ENCODE assay signal across 28 cellular contexts in genomic region chr1:237713886-237714285, GRCh38.
DNase-seq lines count a peak whose midpoint lies in the region; ATAC-seq, FAIRE-seq and TF ChIP-seq lines count a peak whose summit lies in the region.
"Had no signal": no experiment of that assay in that cellular context is flagged by ENCODE, and none has a peak within 500 bp of the region (broad histone marks: within the 10 kb centered on the region; RNA-seq: fewer than 3 reads in every experiment).

No MANE protein-coding gene starts in this region.

- TF ChIP-seq CTCF in GM12878 (IDR thresholded peaks at IDR 0.05 in 2 of 3, conservative IDR thresholded peaks at IDR 0.05 in 1 of 3; ENCODE audit: control insufficient read depth in 2 of 3, extremely low read depth in 1 of 3, insufficient read depth in 1 of 3, low read depth in 3 of 3, low read length in 3 of 3) (no peak), WTC11 (IDR thresholded peaks at IDR 0.05) (no peak), WERI-Rb-1 (IDR thresholded peaks at IDR 0.05; ENCODE audit: low read depth, low read length) (no peak)

- no peak overlapping the region for H2BK5ac ChIP-seq in mesenchymal stem cell (ENCODE audit: low read depth, low read length, poor library complexity, severe bottlenecking)

- H3K23ac ChIP-seq in mesenchymal stem cell (ENCODE audit: low read length in 2 of 2), result no peak overlapping the region

- no peaks in the 10 kb centered on the region for H4K20me1 ChIP-seq in GM12878 (ENCODE audit: control insufficient read depth, insufficient read depth)

- no peak overlapping the region for H2BK15ac ChIP-seq in mesenchymal stem cell (ENCODE audit: low read depth, poor library complexity, severe bottlenecking)

- POLR2A ChIA-PET in GM12878 (lab: Charles Lee) (no interaction called here), WTC11 (lab: Charles Lee) (interaction anchor here (0.6 kb wide), 1 partner anchor 1397 kb away, joined by 3 read pairs; no protein-coding TSS in a partner anchor)
- POLR2A ChIA-PET in activated CD4-positive, alpha-beta memory T cell treated with anti-CD3 and anti-CD28 coated beads, Interleukin-2, amount 10 ng/mL, durations not matched to agents 7 days and 5 days (lab: Charles Lee), result no interaction called here

- intact Hi-C loops in GM12878 (cut with micrococcal nuclease; ENCODE audit: unreplicated experiment), result no loop called here

- H3K9ac ChIP-seq in GM12878 (ENCODE audit: control insufficient read depth, insufficient read depth, low read length), result no peak overlapping the region
- no peak overlapping the region for H3K9ac ChIP-seq in mesenchymal stem cell (ENCODE audit: low read length)

- 0% methylated on average over 1 of the region's 1 CpG for WGBS in GM12878 (ENCODE audit: insufficient coverage, insufficient replicate concordance, low lambda C conversion rate, missing lambda C conversion rate)
- WGBS in mesenchymal stem cell, result no CpG with 5 or more reads among the region's 1 CpG

- in situ Hi-C loops in ACHN (cut with HindIII; ENCODE audit: low pct_ligation_motif_present, low pct_unique_long_range_greater_than_20kb, low sequenced_read_pairs) (no loop called here), GM12878 (cut with MboI) (no loop called here)

- no peak for TF ChIP-seq POLR2A in GM12878 (IDR thresholded peaks at IDR 0.05; ENCODE audit: low read depth, low read length)

- FAIRE-seq in GM12878 (lab: Jason Lieb, UNC), result no peak
- FAIRE-seq: G401.6, kidney had no signal

- no peak overlapping the region for H3K4me3 ChIP-seq in GM12878
- H3K4me3 ChIP-seq in mesenchymal stem cell (ENCODE audit: insufficient read depth in 1 of 2, low read depth in 1 of 2, low read length in 2 of 2), result no peak overlapping the region
- H3K4me3 ChIP-seq in WERI-Rb-1 (ENCODE audit: low read depth, low read length), result no peak overlapping the region
- H3K4me3 ChIP-seq: right atrium auricular region, SK-N-MC, stomach had no signal

- no peak overlapping the region for H3K4ac ChIP-seq in mesenchymal stem cell (ENCODE audit: low read depth in 1 of 2, low read length in 2 of 2)

- SMC1A ChIA-PET in GM12878 (lab: Charles Lee; ENCODE audit: uncharacterized antibody, unreplicated experiment), result no interaction called here

- H3K27ac ChIP-seq in GM12878 (ENCODE audit: control insufficient read depth, insufficient read depth) (no peak overlapping the region), mesenchymal stem cell (ENCODE audit: low read length, poor library complexity, severe bottlenecking) (no peak overlapping the region), WERI-Rb-1 (no peak overlapping the region)
- H3K27ac ChIP-seq: right atrium auricular region, SK-N-MC, stomach had no signal

- no peak for TF ChIP-seq EP300 in GM12878 (IDR thresholded peaks at IDR 0.05; ENCODE audit: borderline replicate concordance in 1 of 2, control insufficient read depth in 1 of 2, low read depth in 2 of 2, low read length in 2 of 2)

- no peaks in the 10 kb centered on the region for H3K9me3 Mint-ChIP-seq in WTC11
- peaks cover 4% of the 10 kb centered on the region for H3K9me3 Mint-ChIP-seq in activated CD4-positive, alpha-beta memory T cell treated with anti-CD3 and anti-CD28 coated beads, Interleukin-2, amount 10 ng/mL, durations not matched to agents 7 days and 5 days
- H3K9me3 Mint-ChIP-seq: activated B cell treated with CpG ODN at 0.5 μM for 24 hours, H9 had no signal

- no peaks in the 10 kb centered on the region for H3K36me3 ChIP-seq in GM12878 (ENCODE audit: control insufficient read depth in 2 of 2, insufficient read depth in 2 of 2, low read length in 1 of 2)
- H3K36me3 ChIP-seq in mesenchymal stem cell (ENCODE audit: control insufficient read depth in 1 of 2, insufficient read depth in 2 of 2, low read depth in 1 of 2, low read length in 2 of 2), result no peaks in the 10 kb centered on the region
- no peaks in the 10 kb centered on the region for H3K36me3 ChIP-seq in WERI-Rb-1

- ATAC-seq in GM12878 (peak; percentile 50; the same call in 2 of the 3 replicates), WTC11 (no peak)

- H3K27me3 ChIP-seq in GM12878 (replicated peaks in 1 of 2; ENCODE audit: control insufficient read depth in 2 of 2, insufficient read depth in 2 of 2, low read length in 1 of 2) (no peaks in the 10 kb centered on the region), mesenchymal stem cell (ENCODE audit: control insufficient read depth in 1 of 2, insufficient read depth in 1 of 2, low read length in 2 of 2) (no peaks in the 10 kb centered on the region), WERI-Rb-1 (ENCODE audit: insufficient read depth, low read depth, severe bottlenecking) (no peaks in the 10 kb centered on the region)
- H3K27me3 ChIP-seq: right atrium auricular region, stomach had no signal

- no peak overlapping the region for H4K8ac ChIP-seq in mesenchymal stem cell (ENCODE audit: low read length)

- no peak for TF ChIP-seq RAD21 in GM12878 (IDR thresholded peaks at IDR 0.05; ENCODE audit: insufficient read depth, low read depth, low read length)

- BruUV-seq in GM12878 (replicated peaks; lab: Mats Ljungman, UMichigan), result no TSS peak

- DNase-seq in ACHN (peak; percentile 22), M059J (ENCODE audit: low read depth) (peak; percentile 42), GM12878 (ENCODE audit: low read depth, low spot score) (no peak), mesenchymal stem cell (peak; percentile 2), NCI-H526 treated with DMSO at 0.1 percent for 48 hours (lab: John Stamatoyannopoulos, UW) (no peak), WTC11 (ENCODE audit: low spot score) (no peak), WERI-Rb-1 (no peak)
- no peak for DNase-seq in activated CD4-positive, alpha-beta memory T cell treated with anti-CD3 and anti-CD28 coated beads, Interleukin-2, amount 10 ng/mL, durations not matched to agents 7 days and 5 days
- DNase-seq: activated B cell treated with CpG ODN at 0.5 μM for 24 hours; activated CD4-positive, alpha-beta T cell treated with anti-CD3 and anti-CD28 coated beads, Interleukin-2, amount 50 U/mL, for 48 hours; activated effector memory CD4-positive, alpha-beta T cell treated with anti-CD3 and anti-CD28 coated beads, Interleukin-2, amount 50 U/mL, for 16 hours; erythroblast; foreskin melanocyte; H9; hypothalamus; kidney; mesendoderm; naive B cell; NCI-H1930; NCI-H446 treated with DMSO at 0.1 percent for 48 hours; occipital lobe; stimulated activated CD4-positive, alpha-beta T cell treated with anti-CD3 and anti-CD28 coated beads, Interleukin-12 subunit alpha, Interleukin-12 subunit beta, amount 100 ng/mL, for 4 hours; stomach; trophoblast cell had no signal

- H3K79me1 ChIP-seq in mesenchymal stem cell (replicated peaks; ENCODE audit: low read length, poor library complexity, severe bottlenecking), result no peaks in the 10 kb centered on the region

- no peaks in the 10 kb centered on the region for H3K27me3 Mint-ChIP-seq in WTC11 (ENCODE audit: low read depth)
- H3K27me3 Mint-ChIP-seq in activated CD4-positive, alpha-beta memory T cell treated with anti-CD3 and anti-CD28 coated beads, Interleukin-2, amount 10 ng/mL, durations not matched to agents 7 days and 5 days, result no peaks in the 10 kb centered on the region
- H3K27me3 Mint-ChIP-seq: activated B cell treated with CpG ODN at 0.5 μM for 24 hours, naive B cell had no signal

- H3K4me2 ChIP-seq in GM12878 (ENCODE audit: control insufficient read depth, insufficient read depth) (no peak overlapping the region), mesenchymal stem cell (ENCODE audit: low read length, poor library complexity, severe bottlenecking) (no peak overlapping the region)

- H3K14ac ChIP-seq in mesenchymal stem cell (ENCODE audit: low read length in 2 of 2), result no peak overlapping the region

- no peak overlapping the region for H2BK120ac ChIP-seq in mesenchymal stem cell (ENCODE audit: low read depth, low read length)

- H3K27ac Mint-ChIP-seq in WTC11, result no peak overlapping the region
- no peak overlapping the region for H3K27ac Mint-ChIP-seq in activated CD4-positive, alpha-beta memory T cell treated with anti-CD3 and anti-CD28 coated beads, Interleukin-2, amount 10 ng/mL, durations not matched to agents 7 days and 5 days
- H3K27ac Mint-ChIP-seq: activated B cell treated with CpG ODN at 0.5 μM for 24 hours, CD14-positive monocyte, naive B cell had no signal

- no peaks in the 10 kb centered on the region for H3K36me3 Mint-ChIP-seq in WTC11
- H3K36me3 Mint-ChIP-seq in activated CD4-positive, alpha-beta memory T cell treated with anti-CD3 and anti-CD28 coated beads, Interleukin-2, amount 10 ng/mL, durations not matched to agents 7 days and 5 days (ENCODE audit: low read depth), result no peaks in the 10 kb centered on the region
- H3K36me3 Mint-ChIP-seq: CD14-positive monocyte, naive B cell had no signal

- CTCF ChIA-PET in GM12878 (lab: Yijun Ruan, JAX) (no interaction called here), WTC11 (lab: Charles Lee) (no interaction called here)
- CTCF ChIA-PET in activated CD4-positive, alpha-beta memory T cell treated with anti-CD3 and anti-CD28 coated beads, Interleukin-2, amount 10 ng/mL, durations not matched to agents 7 days and 5 days (lab: Charles Lee), result no interaction called here

- H3K4me1 ChIP-seq in GM12878 (ENCODE audit: control insufficient read depth, insufficient read depth, low read length), result no peaks in the 10 kb centered on the region
- no peaks in the 10 kb centered on the region for H3K4me1 ChIP-seq in mesenchymal stem cell (ENCODE audit: control insufficient read depth, insufficient read depth, low read depth, low read length)
- H3K4me1 ChIP-seq: right atrium auricular region, stomach had no signal

- H4K91ac ChIP-seq in mesenchymal stem cell (ENCODE audit: low read length), result no peak overlapping the region

- no peaks in the 10 kb centered on the region for H3K79me2 ChIP-seq in GM12878 (ENCODE audit: control insufficient read depth, insufficient read depth, low read length)

- H3K9me3 ChIP-seq in GM12878 (replicated peaks; ENCODE audit: control insufficient read depth, insufficient read depth, low read length) (no peaks in the 10 kb centered on the region), mesenchymal stem cell (ENCODE audit: control insufficient read depth, low read length) (no peaks in the 10 kb centered on the region), WERI-Rb-1 (ENCODE audit: severe bottlenecking) (no peaks in the 10 kb centered on the region)
- H3K9me3 ChIP-seq: right atrium auricular region, stomach had no signal

- no peak overlapping the region for H3K18ac ChIP-seq in mesenchymal stem cell (ENCODE audit: low read depth in 1 of 2, low read length in 2 of 2)

- peaks cover 4% of the 10 kb centered on the region for H3K4me1 Mint-ChIP-seq in WTC11
- no peaks in the 10 kb centered on the region for H3K4me1 Mint-ChIP-seq in activated CD4-positive, alpha-beta memory T cell treated with anti-CD3 and anti-CD28 coated beads, Interleukin-2, amount 10 ng/mL, durations not matched to agents 7 days and 5 days
- H3K4me1 Mint-ChIP-seq: activated B cell treated with CpG ODN at 0.5 μM for 24 hours, CD14-positive monocyte, naive B cell had no signal

- RAD21 ChIA-PET in GM12878 (lab: Charles Lee; ENCODE audit: unreplicated experiment), result no interaction called here

- H3K4me3 Mint-ChIP-seq in WTC11, result no peak overlapping the region
- H3K4me3 Mint-ChIP-seq in activated CD4-positive, alpha-beta memory T cell treated with anti-CD3 and anti-CD28 coated beads, Interleukin-2, amount 10 ng/mL, durations not matched to agents 7 days and 5 days, result no peak overlapping the region
- H3K4me3 Mint-ChIP-seq: activated B cell treated with CpG ODN at 0.5 μM for 24 hours, CD14-positive monocyte, H9, naive B cell had no signal

- H2AK5ac ChIP-seq in mesenchymal stem cell (ENCODE audit: low read length, severe bottlenecking), result no peak overlapping the region

- no peak overlapping the region for H2BK12ac ChIP-seq in mesenchymal stem cell (ENCODE audit: low read length in 2 of 2)

- H2AFZ ChIP-seq in GM12878 (ENCODE audit: control insufficient read depth, low read depth, low read length) (no peak overlapping the region), mesenchymal stem cell (ENCODE audit: low read depth, low read length) (no peak overlapping the region)

Comparison
In these comparisons a context has a peak if more than half of its experiments do, and no peak if none do; other contexts are left out.
1. DNase-seq: peak in ACHN (single experiment), M059J (single experiment) and mesenchymal stem cell (single experiment); none in GM12878 (single experiment), NCI-H526 treated with DMSO at 0.1 percent for 48 hours (single experiment), WTC11 (single experiment), WERI-Rb-1 (single experiment) and activated CD4-positive, alpha-beta memory T cell treated with anti-CD3 and anti-CD28 coated beads, Interleukin-2, amount 10 ng/mL, durations not matched to agents 7 days and 5 days (single experiment).